In the genomic region with DNA sequence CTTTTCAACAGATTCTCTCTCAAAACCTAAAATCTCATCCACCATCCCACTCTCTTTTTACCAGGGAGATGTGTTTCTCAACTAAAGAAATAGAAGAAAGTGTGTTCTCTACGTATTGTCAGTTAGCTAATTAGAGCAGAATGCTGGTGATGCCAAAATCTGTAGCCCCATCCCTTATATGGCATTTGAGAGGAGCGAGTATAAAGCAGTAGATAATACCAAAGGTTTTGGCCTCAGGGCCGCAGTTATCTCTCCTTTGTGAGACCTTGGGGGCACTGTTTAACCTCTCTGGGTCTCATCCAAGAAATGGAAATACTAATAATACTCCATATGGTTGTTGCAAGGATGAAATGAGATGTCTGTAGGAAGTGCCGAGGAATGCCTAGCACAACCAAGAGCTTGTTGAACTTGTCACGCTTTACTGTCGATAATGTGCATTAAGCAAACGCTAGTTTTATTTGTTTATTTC, we compare ENCODE assay signal across 8 cellular contexts. TPM values are rescaled to one million over a fixed set of nuclear protein-coding genes. Genes with fewer than 3 reads are reported as not detected.
DNase-seq lines count a peak whose midpoint lies in the region; ATAC-seq and FAIRE-seq lines count a peak whose summit lies in the region.

No MANE protein-coding gene starts in this region.

- H3K27me3 Mint-ChIP-seq in activated naive CD4-positive, alpha-beta T cell treated with anti-CD3 and anti-CD28 coated beads, Interleukin-2, amount 50 U/mL, for 24 hours: no peaks in the 10 kb centered on the region
- H3K27me3 Mint-ChIP-seq in activated naive CD8-positive, alpha-beta T cell treated with anti-CD3 and anti-CD28 coated beads for 36 hours: no peaks in the 10 kb centered on the region
- H3K27me3 Mint-ChIP-seq in stimulated activated naive CD8-positive, alpha-beta T cell treated with anti-CD3 and anti-CD28 coated beads, Interleukin-15, amount 100 ng/mL, for 72 hours: no peaks in the 10 kb centered on the region

- no peak overlapping the region for H3K27ac ChIP-seq in iPS-18a (ENCODE audit: low read length)

- H3K36me3 ChIP-seq in iPS-18a (ENCODE audit: control insufficient read depth, low read depth, low read length): peaks cover 25% of the 10 kb centered on the region

- H3K4me3 Mint-ChIP-seq in activated naive CD4-positive, alpha-beta T cell treated with anti-CD3 and anti-CD28 coated beads, Interleukin-2, amount 50 U/mL, for 24 hours: peak overlapping the region; percentile 98
- H3K4me3 Mint-ChIP-seq in activated naive CD8-positive, alpha-beta T cell treated with anti-CD3 and anti-CD28 coated beads for 36 hours: peak overlapping the region; percentile 100
- H3K4me3 Mint-ChIP-seq in stimulated activated naive CD8-positive, alpha-beta T cell treated with anti-CD3 and anti-CD28 coated beads, Interleukin-15, amount 100 ng/mL, for 72 hours: peak overlapping the region; percentile 91 to 98

- peaks cover 5% of the 10 kb centered on the region for H3K36me3 Mint-ChIP-seq in activated naive CD4-positive, alpha-beta T cell treated with anti-CD3 and anti-CD28 coated beads, Interleukin-2, amount 50 U/mL, for 24 hours
- peaks cover 21% of the 10 kb centered on the region for H3K36me3 Mint-ChIP-seq in activated naive CD8-positive, alpha-beta T cell treated with anti-CD3 and anti-CD28 coated beads for 36 hours

- peaks cover 45% of the 10 kb centered on the region for H3K4me1 Mint-ChIP-seq in activated naive CD4-positive, alpha-beta T cell treated with anti-CD3 and anti-CD28 coated beads, Interleukin-2, amount 50 U/mL, for 24 hours
- peaks cover 36% of the 10 kb centered on the region for H3K4me1 Mint-ChIP-seq in activated naive CD8-positive, alpha-beta T cell treated with anti-CD3 and anti-CD28 coated beads for 36 hours
- peaks cover 32% of the 10 kb centered on the region for H3K4me1 Mint-ChIP-seq in stimulated activated naive CD8-positive, alpha-beta T cell treated with anti-CD3 and anti-CD28 coated beads, Interleukin-15, amount 100 ng/mL, for 72 hours

- peak overlapping the region; percentile 67 for H3K9ac ChIP-seq in iPS-18a (ENCODE audit: low read length)

- peaks cover 9% of the 10 kb centered on the region for H3K4me1 ChIP-seq in iPS-18a (ENCODE audit: control insufficient read depth, low read depth, low read length)

- no peak for FAIRE-seq in HTR-8/SVneo (lab: Jason Lieb, UNC)

- ATAC-seq in HG03378 (IDR thresholded peaks at IDR 0.05; ENCODE audit: unreplicated experiment): peak; percentile 7
- ATAC-seq in stimulated activated naive CD8-positive, alpha-beta T cell treated with anti-CD3 and anti-CD28 coated beads, Interleukin-15, amount 100 ng/mL, for 72 hours: peak; percentile 26

- H3K27me3 ChIP-seq in iPS-18a (ENCODE audit: control insufficient read depth, insufficient read depth, low read length): no peaks in the 10 kb centered on the region

- H3K9me3 Mint-ChIP-seq in activated naive CD4-positive, alpha-beta T cell treated with anti-CD3 and anti-CD28 coated beads, Interleukin-2, amount 50 U/mL, for 24 hours: no peaks in the 10 kb centered on the region
- peaks cover 2% of the 10 kb centered on the region for H3K9me3 Mint-ChIP-seq in activated naive CD8-positive, alpha-beta T cell treated with anti-CD3 and anti-CD28 coated beads for 36 hours
- no peaks in the 10 kb centered on the region for H3K9me3 Mint-ChIP-seq in stimulated activated naive CD8-positive, alpha-beta T cell treated with anti-CD3 and anti-CD28 coated beads, Interleukin-15, amount 100 ng/mL, for 72 hours

- no peak for DNase-seq in activated naive CD4-positive, alpha-beta T cell treated with anti-CD3 and anti-CD28 coated beads, Interleukin-2, amount 50 U/mL, for 16 hours
- DNase-seq in activated naive CD8-positive, alpha-beta T cell treated with anti-CD3 and anti-CD28 coated beads for 36 hours: no peak
- DNase-seq in stimulated activated naive CD8-positive, alpha-beta T cell treated with anti-CD3 and anti-CD28 coated beads, Interleukin-15, amount 100 ng/mL, for 72 hours: no peak
- DNase-seq in HTR-8/SVneo (ENCODE audit: insufficient read length, low spot score): no peak
- DNase-seq in NCI-H1694 treated with DMSO at 0.1 percent for 48 hours (lab: John Stamatoyannopoulos, UW): no peak

- H3K27ac Mint-ChIP-seq in activated naive CD4-positive, alpha-beta T cell treated with anti-CD3 and anti-CD28 coated beads, Interleukin-2, amount 50 U/mL, for 24 hours: peak overlapping the region; percentile 99
- peak overlapping the region; percentile 99 for H3K27ac Mint-ChIP-seq in activated naive CD8-positive, alpha-beta T cell treated with anti-CD3 and anti-CD28 coated beads for 36 hours
- peak overlapping the region; percentile 97 to 98 for H3K27ac Mint-ChIP-seq in stimulated activated naive CD8-positive, alpha-beta T cell treated with anti-CD3 and anti-CD28 coated beads, Interleukin-15, amount 100 ng/mL, for 72 hours

- peak overlapping the region; percentile 80 for H3K4me3 ChIP-seq in iPS-18a (ENCODE audit: low read length)

- no peaks in the 10 kb centered on the region for H3K9me3 ChIP-seq in iPS-18a (ENCODE audit: control insufficient read depth, low read depth, low read length)

RNA-seq across cellular contexts. Expression of a gene that starts 0.5 kb away (rescaled TPM):
- 100 to 1,000 TPM; 121 to 128 TPM for total RNA-seq in activated naive CD8-positive, alpha-beta T cell treated with anti-CD3 and anti-CD28 coated beads for 36 hours
